In the genomic region with DNA sequence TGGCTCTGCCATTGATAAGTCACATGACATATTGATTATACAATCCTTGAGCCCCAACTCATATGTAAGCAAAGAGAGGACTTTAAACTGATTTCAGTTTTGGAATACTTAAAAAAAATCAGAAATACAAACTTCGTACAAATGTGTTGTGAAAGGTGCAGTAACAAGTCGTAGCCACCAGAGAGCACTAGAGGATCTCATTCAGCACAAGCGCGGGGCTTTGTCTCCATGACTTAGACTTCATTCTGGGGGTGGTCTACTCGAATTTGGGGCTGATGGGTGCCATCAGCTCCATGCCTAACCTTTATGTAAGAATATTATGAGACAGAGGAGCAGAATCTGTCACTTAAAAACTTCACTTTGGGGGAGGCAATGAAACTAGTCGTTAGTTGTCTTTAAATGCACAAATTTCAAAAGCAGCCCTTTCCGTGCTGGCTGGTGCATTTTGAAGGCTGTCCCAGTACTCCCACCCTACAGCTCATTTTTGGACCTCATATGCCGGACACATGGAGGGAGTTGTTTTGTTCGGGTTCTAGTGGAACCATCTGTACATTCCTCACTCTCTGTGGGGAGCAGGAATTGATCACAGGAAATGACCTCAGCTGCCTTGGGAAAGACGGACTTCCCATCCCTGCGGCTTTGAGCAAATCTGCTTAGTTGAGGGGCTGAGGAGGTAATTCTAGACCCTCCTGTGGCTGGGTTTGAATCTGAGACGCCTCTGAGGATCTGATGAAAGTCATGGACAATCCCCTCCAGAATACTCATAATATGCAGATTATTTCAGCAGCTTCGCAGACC, we compare ENCODE assay signal across 8 cellular contexts. TPM values are rescaled to one million over a fixed set of nuclear protein-coding genes. Genes with fewer than 3 reads are reported as not detected.
DNase-seq lines count a peak whose midpoint lies in the region; ATAC-seq and TF ChIP-seq lines count a peak whose summit lies in the region.

No MANE protein-coding gene starts in this region.

- H3K4me1 ChIP-seq in adrenal gland (replicated peaks in 1 of 2), result peaks cover 0 to 11% of the 10 kb centered on the region in 2 donors

- H3K4me3 ChIP-seq in LNCaP clone FGC (ENCODE audit: low read depth, low read length) (peak overlapping the region; percentile 11; the same call in 1 of the 2 replicates), adrenal gland (peak overlapping the region in 1 of 4 donors; percentile 27), retinal pigment epithelial cell (ENCODE audit: low read length) (peak overlapping the region; percentile 21)

- H3K27me3 ChIP-seq in adrenal gland, result peaks cover 7% of the 10 kb centered on the region

- intact Hi-C loops in adrenal gland (cut with DNase I) (loop anchor here (2.0 to 10.0 kb wide), 5 partner anchors 94 to 394 kb away; no protein-coding TSS in a partner anchor), left cardiac atrium (cut with DNase I) (loop anchor here (1.0 to 5.0 kb wide), 4 partner anchors 97 to 395 kb away; no protein-coding TSS in a partner anchor)

- no peaks in the 10 kb centered on the region for H3K36me3 ChIP-seq in adrenal gland (replicated peaks in 1 of 2)

- DNase-seq in GDM1 (lab: John Stamatoyannopoulos, UW) (peak; percentile 10), LNCaP clone FGC (ENCODE audit: low read depth) (no peak), SK-MEL-5 (ENCODE audit: low read depth, low spot score) (peak; percentile 72), adrenal gland (peak; percentile 22 to 73 (median 48)), left cardiac atrium (peak; percentile 53), retinal pigment epithelial cell (ENCODE audit: low read depth) (no peak), 8988T (no peak)

- 14 to 15% (median 15%) methylated on average over 12 to 13 of the region's 13 CpGs for WGBS in adrenal gland, 4 donors

- no peaks in the 10 kb centered on the region for H3K9me3 ChIP-seq in adrenal gland (replicated peaks in 1 of 3)

- no peak for TF ChIP-seq POLR2A in adrenal gland (IDR thresholded peaks at IDR 0.05)

- no peak overlapping the region for H3K27ac ChIP-seq in adrenal gland

- TF ChIP-seq CTCF in LNCaP clone FGC (IDR thresholded peaks at IDR 0.05; ENCODE audit: control insufficient read depth, extremely low read depth, insufficient read depth), result peak; percentile 87
- TF ChIP-seq CTCF in adrenal gland (IDR thresholded peaks at IDR 0.05), result peak; percentile 68 to 91 (median 82)
- TF ChIP-seq CTCF in retinal pigment epithelial cell (conservative IDR thresholded peaks at IDR 0.05; ENCODE audit: low read depth, low read length), result peak; percentile 87

- in situ Hi-C loops in SK-MEL-5 (cut with HindIII; ENCODE audit: low pct_unique_long_range_greater_than_20kb, low sequenced_read_pairs), result loop anchor here (25.0 kb wide), 1 partner anchor 368 kb away; no protein-coding TSS in a partner anchor

- peak; percentile 66 to 71 for ATAC-seq in left cardiac atrium
- no peak for ATAC-seq in HG03457 (IDR thresholded peaks at IDR 0.05; ENCODE audit: unreplicated experiment)

RNA-seq across cellular contexts. Expression of a gene that starts 27.5 kb away (rescaled TPM):
- total RNA-seq in SK-MEL-5 (2014; rRNA removed; shearing (Covaris generic)), result not detected in 2 replicates
- 0.17 TPM in 1 of 2 replicates, not detected in the other for polyA plus RNA-seq in SK-MEL-5 (2015; cell fraction: cytosol; rRNA removed)
- polyA plus RNA-seq in SK-MEL-5 (2015; cell fraction: nucleus; rRNA removed), result 0.27 and 0.78 TPM in 2 replicates
- total RNA-seq in adrenal gland (10 to 100 TPM in 2 of 8 donors, 1 to 10 TPM in 5, under 1 TPM in 1; 0.94 to 15.3 (median 4.8) TPM), left cardiac atrium (10 to 100 TPM; 12.8 to 74.7 TPM)
- 1 to 10 TPM in 2 of 3 donors, under 1 TPM in 1; 0.72 to 8.3 (median 4.4) TPM for polyA plus RNA-seq in adrenal gland

RNA-seq across cellular contexts. Expression of a gene that starts 49.2 kb away (rescaled TPM):
- total RNA-seq in SK-MEL-5 (2014; rRNA removed; shearing (Covaris generic)), result 8.2 and 10.8 TPM in 2 replicates
- polyA plus RNA-seq in SK-MEL-5 (2015; cell fraction: cytosol; rRNA removed), result 3.8 and 5.4 TPM in 2 replicates
- polyA plus RNA-seq in SK-MEL-5 (2015; cell fraction: nucleus; rRNA removed), result 1.7 and 3.4 TPM in 2 replicates
- total RNA-seq in adrenal gland (1 to 10 TPM; 1.0 to 6.7 (median 3.5) TPM), left cardiac atrium (1 to 10 TPM; 1.4 to 2.1 TPM)
- polyA plus RNA-seq in adrenal gland, result 1 to 10 TPM; 3.5 to 4.3 (median 3.6) TPM

Comparison
In these comparisons a context has a peak if more than half of its experiments do, and no peak if none do; other contexts are left out.
1. DNase-seq: peak in GDM1 (single experiment), SK-MEL-5 (single experiment), adrenal gland (7 of 7) and left cardiac atrium (single experiment); none in LNCaP clone FGC (single experiment), retinal pigment epithelial cell (single experiment) and 8988T (single experiment).
2. Peak in every context shown above with its lines, with median percentiles within 50 percentile points of each other: CTCF ChIP-seq.